ENCODE assay signal across 20 cellular contexts in genomic region chr13:30610311-30610710, GRCh38.
"Had no signal": no experiment of that assay in that cellular context is flagged by ENCODE, and none has a peak within 500 bp of the region (broad histone marks: within the 10 kb centered on the region; RNA-seq: fewer than 3 reads in every experiment).

No MANE protein-coding gene starts in this region.

- H3K27ac ChIP-seq: brain microvascular endothelial cell, coronary artery, esophagus squamous epithelium, sigmoid colon, thyroid gland, WERI-Rb-1 had no signal

- H3K36me3 ChIP-seq: brain microvascular endothelial cell, esophagus squamous epithelium, sigmoid colon, thyroid gland, WERI-Rb-1 had no signal

- H3K27me3 ChIP-seq: brain microvascular endothelial cell, esophagus squamous epithelium, sigmoid colon, thyroid gland had no signal

- H3K9me3 Mint-ChIP-seq: activated CD4-positive, alpha-beta memory T cell treated with anti-CD3 and anti-CD28 coated beads, Interleukin-2, amount 10 ng/mL, durations not matched to agents 7 days and 5 days; activated T-cell treated with anti-CD3 and anti-CD28 coated beads, Interleukin-2, amount 50 U/mL, for 4 hours; central memory CD8-positive, alpha-beta T cell had no signal

- H3K4me3 ChIP-seq: coronary artery, esophagus squamous epithelium, sigmoid colon, thyroid gland had no signal

- DNase-seq: activated CD4-positive, alpha-beta memory T cell treated with anti-CD3 and anti-CD28 coated beads, Interleukin-2, amount 10 ng/mL, durations not matched to agents 7 days and 5 days; activated CD4-positive, alpha-beta T cell treated with anti-CD3 and anti-CD28 coated beads for 4 hours; activated effector memory CD4-positive, alpha-beta T cell treated with anti-CD3 and anti-CD28 coated beads, Interleukin-2, amount 50 U/mL, for 16 hours; activated T-cell treated with anti-CD3 and anti-CD28 coated beads, Interleukin-2, amount 50 U/mL, for 4 hours; brain microvascular endothelial cell; effector CD4-positive, alpha-beta T cell; esophagus squamous epithelium; hypothalamus; mesendoderm; nephron progenitor cell; occipital lobe; sigmoid colon; stimulated activated CD4-positive, alpha-beta T cell treated with anti-CD3 and anti-CD28 coated beads, Interleukin-1b, Interleukin-23, amount 100 ng/mL, for 48 hours; T-cell; T1000; thyroid gland; WERI-Rb-1 had no signal

- H3K27me3 Mint-ChIP-seq: activated CD4-positive, alpha-beta memory T cell treated with anti-CD3 and anti-CD28 coated beads, Interleukin-2, amount 10 ng/mL, durations not matched to agents 7 days and 5 days; activated naive CD8-positive, alpha-beta T cell; central memory CD8-positive, alpha-beta T cell; T-cell had no signal

- H3K9me3 ChIP-seq: esophagus squamous epithelium, sigmoid colon, thyroid gland had no signal

- H3K4me3 Mint-ChIP-seq: activated CD4-positive, alpha-beta memory T cell treated with anti-CD3 and anti-CD28 coated beads, Interleukin-2, amount 10 ng/mL, durations not matched to agents 7 days and 5 days; activated naive CD8-positive, alpha-beta T cell; activated T-cell treated with anti-CD3 and anti-CD28 coated beads, Interleukin-2, amount 50 U/mL, for 4 hours; central memory CD8-positive, alpha-beta T cell; nephron progenitor cell; T-cell had no signal

- H3K27ac Mint-ChIP-seq: activated CD4-positive, alpha-beta memory T cell treated with anti-CD3 and anti-CD28 coated beads, Interleukin-2, amount 10 ng/mL, durations not matched to agents 7 days and 5 days; activated naive CD8-positive, alpha-beta T cell; nephron progenitor cell; T-cell had no signal

- ATAC-seq: activated T-cell treated with anti-CD3 and anti-CD28 coated beads, Interleukin-2, amount 50 U/mL, for 4 hours; T-cell had no signal
